ENCODE assay signal across 13 cellular contexts in genomic region chr5:1437452-1437851, GRCh38. TPM values are rescaled to one million over a fixed set of nuclear protein-coding genes. Genes with fewer than 3 reads are reported as not detected.
DNase-seq lines count a peak whose midpoint lies in the region; ATAC-seq, FAIRE-seq and TF ChIP-seq lines count a peak whose summit lies in the region.
"Had no signal": no experiment of that assay in that cellular context is flagged by ENCODE, and none has a peak within 500 bp of the region (broad histone marks: within the 10 kb centered on the region; RNA-seq: fewer than 3 reads in every experiment).

No MANE protein-coding gene starts in this region.

- H3F3A ChIP-seq in smooth muscle cell (ENCODE audit: low read depth): no peaks in the 10 kb centered on the region

- WGBS in smooth muscle cell (ENCODE audit: low lambda C conversion rate): 48% methylated on average over 7 of the region's 7 CpGs

- H3K79me2 ChIP-seq in smooth muscle cell (ENCODE audit: low read depth): no peaks in the 10 kb centered on the region

- no peak for TF ChIP-seq CTCF in smooth muscle cell (IDR thresholded peaks at IDR 0.05; ENCODE audit: borderline replicate concordance, insufficient read depth, poor library complexity, severe bottlenecking)

- no peak overlapping the region for H3K4me2 ChIP-seq in smooth muscle cell

- FAIRE-seq in frontal cortex (lab: Jason Lieb, UNC): no peak

- peaks cover 14% of the 10 kb centered on the region for H3K27me3 ChIP-seq in smooth muscle cell (ENCODE audit: low read depth)

- peak; percentile 82 for ATAC-seq in left colon
- ATAC-seq in GM21786 (IDR thresholded peaks at IDR 0.05; ENCODE audit: unreplicated experiment): no peak
- no peak for ATAC-seq in HG02884 (IDR thresholded peaks at IDR 0.05; ENCODE audit: unreplicated experiment)

- H3K9me3 ChIP-seq in smooth muscle cell (replicated peaks; ENCODE audit: low read depth): no peaks in the 10 kb centered on the region

- intact Hi-C loops in left colon (cut with DNase I, micrococcal nuclease): no loop called here

- H3K9ac ChIP-seq in smooth muscle cell (ENCODE audit: low read depth): no peak overlapping the region

- no peak overlapping the region for H2AFZ ChIP-seq in smooth muscle cell (ENCODE audit: low read depth)

- H4K20me1 ChIP-seq in smooth muscle cell (ENCODE audit: low read depth): no peaks in the 10 kb centered on the region

- H3K4me3 ChIP-seq in smooth muscle cell: no peak overlapping the region
- H3K4me3 ChIP-seq: heart right ventricle, SJSA1 had no signal

- H3K27ac ChIP-seq in smooth muscle cell (ENCODE audit: low read depth): no peak overlapping the region
- H3K27ac ChIP-seq: heart right ventricle, SJSA1 had no signal

- peak; percentile 52 for DNase-seq in Daoy (ENCODE audit: low read depth)
- DNase-seq in LHCN-M2 (ENCODE audit: low read depth): peak; percentile 70
- DNase-seq in SHP77 (lab: John Stamatoyannopoulos, UW): peak; percentile 52 to 67
- DNase-seq in left colon: peak; percentile 27 to 43
- no peak for DNase-seq in frontal cortex (ENCODE audit: low spot score in 2 of 2)
- DNase-seq in smooth muscle cell (lab: John Stamatoyannopoulos, UW; ENCODE audit: unreplicated experiment): no peak
- DNase-seq: activated naive CD4-positive, alpha-beta T cell treated with anti-CD3 and anti-CD28 coated beads, Interleukin-2, amount 10 ng/mL, durations not matched to agents 7 days and 5 days; heart right ventricle; stimulated activated naive CD4-positive, alpha-beta T cell treated with Interleukin-2 at 50 U/mL for 16 hours had no signal

- no peaks in the 10 kb centered on the region for H3K4me1 ChIP-seq in smooth muscle cell (ENCODE audit: low read depth)
- H3K4me1 ChIP-seq: heart right ventricle, SJSA1 had no signal

- H3K36me3 ChIP-seq in smooth muscle cell (ENCODE audit: low read depth): no peaks in the 10 kb centered on the region
- H3K36me3 ChIP-seq: heart right ventricle, SJSA1 had no signal

RNA-seq across cellular contexts. Expression of gene SLC6A3, which starts 7.8 kb away (rescaled TPM):
- total RNA-seq in Daoy (2014; rRNA removed; shearing (Covaris generic)): not detected in 2 replicates
- not detected in 2 replicates for total RNA-seq in LHCN-M2 (2014; rRNA removed)
- polyA plus RNA-seq in LHCN-M2 (2012): not detected
- not detected for total RNA-seq in left colon
- total RNA-seq in frontal cortex: not detected
- not detected in 2 replicates for total RNA-seq in smooth muscle cell
- polyA plus RNA-seq in smooth muscle cell: not detected in 2 replicates
- total RNA-seq: pulmonary artery endothelial cell, SJSA1 had no signal

Comparison
In these comparisons a context has a peak if more than half of its experiments do, and no peak if none do; other contexts are left out.
1. DNase-seq: peak in Daoy (single experiment), LHCN-M2 (single experiment), SHP77 (2 of 2) and left colon (2 of 2); none in frontal cortex (0 of 2) and smooth muscle cell (single experiment).